In the genomic region with DNA sequence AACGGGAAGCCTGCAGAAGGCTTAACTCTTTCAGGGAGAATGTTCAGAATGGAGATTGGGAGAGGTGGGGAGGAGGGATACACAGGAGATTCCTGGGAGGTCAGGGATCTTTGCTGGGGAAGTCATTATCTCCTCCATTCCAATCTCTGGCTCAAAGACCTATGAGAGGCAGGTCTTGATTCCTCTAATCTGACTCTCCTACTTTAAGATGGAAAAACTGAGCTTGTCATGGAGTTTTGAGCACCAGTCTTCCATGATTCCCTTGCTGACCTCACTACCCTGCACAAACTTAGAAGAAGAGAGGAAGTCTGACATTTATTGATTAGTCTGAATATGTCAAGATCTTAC, we compare ENCODE assay signal across 17 cellular contexts. TPM values are rescaled to one million over a fixed set of nuclear protein-coding genes. Genes with fewer than 3 reads are reported as not detected.
DNase-seq lines count a peak whose midpoint lies in the region; ATAC-seq and TF ChIP-seq lines count a peak whose summit lies in the region.
"Had no signal": no experiment of that assay in that cellular context is flagged by ENCODE, and none has a peak within 500 bp of the region (broad histone marks: within the 10 kb centered on the region; RNA-seq: fewer than 3 reads in every experiment).

No MANE protein-coding gene starts in this region.

- H3K9me3 ChIP-seq in colonic mucosa (no peaks in the 10 kb centered on the region), mesodermal cell (ENCODE audit: control insufficient read depth, low read length) (no peaks in the 10 kb centered on the region), suprapubic skin (no peaks in the 10 kb centered on the region), gastrocnemius medialis (no peaks in the 10 kb centered on the region)
- H3K9me3 ChIP-seq: mucosa of descending colon, ovary had no signal

- TF ChIP-seq CTCF in RWPE1 (conservative IDR thresholded peaks at IDR 0.05; ENCODE audit: low read depth) (no peak), colonic mucosa (IDR thresholded peaks at IDR 0.05) (no peak), suprapubic skin (IDR thresholded peaks at IDR 0.05) (no peak), gastrocnemius medialis (IDR thresholded peaks at IDR 0.05 in 4 of 5, conservative IDR thresholded peaks at IDR 0.05 in 1 of 5) (no peak)

- no CpG with 5 or more reads among the region's 1 CpG for WGBS in mesodermal cell (ENCODE audit: insufficient coverage in 2 of 2), 2 experiments
- WGBS in suprapubic skin: 8% methylated on average over 1 of the region's 1 CpG

- DNase-seq in RWPE1 (ENCODE audit: low spot score) (no peak), colonic mucosa (no peak), suprapubic skin (ENCODE audit: low spot score in 2 of 2) (no peak), gastrocnemius medialis (no peak), NCI-H1417 (lab: John Stamatoyannopoulos, UW) (no peak), NCI-H1694 treated with DMSO at 0.1 percent for 48 hours (lab: John Stamatoyannopoulos, UW) (no peak)
- DNase-seq: activated CD4-positive, CD25-positive, alpha-beta regulatory T cell treated with anti-CD3 and anti-CD28 coated beads, Interleukin-2, amount 50 U/mL, for 72 hours; activated CD8-positive, alpha-beta memory T cell treated with anti-CD3 and anti-CD28 coated beads, Interleukin-2, amount 10 ng/mL, durations not matched to agents 7 days and 5 days; activated naive CD8-positive, alpha-beta T cell treated with anti-CD3 and anti-CD28 coated beads, Interleukin-2, amount 50 U/mL, for 24 hours; KG1; ovary; stimulated activated CD4-positive, alpha-beta T cell treated with anti-CD3 and anti-CD28 coated beads, Interleukin-4, amount 100 ng/mL, for 24 hours; substantia nigra had no signal

- no peak for TF ChIP-seq POLR2A in suprapubic skin (IDR thresholded peaks at IDR 0.05)
- no peak for TF ChIP-seq POLR2A in gastrocnemius medialis (IDR thresholded peaks at IDR 0.05)

- H3K27ac ChIP-seq in RWPE1: peak overlapping the region; percentile 94
- peak overlapping the region; percentile 95 for H3K27ac ChIP-seq in colonic mucosa
- H3K27ac ChIP-seq in mesodermal cell (ENCODE audit: low read depth, low read length, severe bottlenecking): peak overlapping the region; percentile 23
- peak overlapping the region; percentile 18 for H3K27ac ChIP-seq in suprapubic skin
- H3K27ac ChIP-seq in gastrocnemius medialis: peak overlapping the region in 1 of 4 donors; percentile 81
- H3K27ac ChIP-seq: ovary had no signal

- H3K4me1 ChIP-seq in colonic mucosa: peaks cover 4% of the 10 kb centered on the region
- peaks cover 4% of the 10 kb centered on the region for H3K4me1 ChIP-seq in mesodermal cell (ENCODE audit: control insufficient read depth, insufficient read depth, low read length, poor library complexity, severe bottlenecking)
- H3K4me1 ChIP-seq in suprapubic skin: peaks cover 38% of the 10 kb centered on the region
- peaks cover 6 to 16% of the 10 kb centered on the region in 2 donors for H3K4me1 ChIP-seq in gastrocnemius medialis

- H3K27me3 ChIP-seq in colonic mucosa (no peaks in the 10 kb centered on the region), suprapubic skin (no peaks in the 10 kb centered on the region), gastrocnemius medialis (no peaks in the 10 kb centered on the region)
- H3K27me3 ChIP-seq: ovary had no signal

- H3K4me3 ChIP-seq in colonic mucosa (peak overlapping the region; percentile 76), mesodermal cell (ENCODE audit: extremely low read depth, insufficient read depth, low read length, poor library complexity, severe bottlenecking) (no peak overlapping the region), suprapubic skin (no peak overlapping the region), gastrocnemius medialis (no peak overlapping the region)
- H3K4me3 ChIP-seq: mucosa of descending colon, ovary had no signal

- no peak for TF ChIP-seq EP300 in suprapubic skin (IDR thresholded peaks at IDR 0.05)

- intact Hi-C loops in colonic mucosa (cut with DNase I): no loop called here
- intact Hi-C loops in gastrocnemius medialis (cut with DNase I; ENCODE audit: low total_unique reads): no loop called here

- H3K36me3 ChIP-seq in colonic mucosa: no peaks in the 10 kb centered on the region
- H3K36me3 ChIP-seq in mesodermal cell (ENCODE audit: control insufficient read depth, insufficient read depth, low read length): no peaks in the 10 kb centered on the region
- H3K36me3 ChIP-seq in suprapubic skin: no peaks in the 10 kb centered on the region
- no peaks in the 10 kb centered on the region for H3K36me3 ChIP-seq in gastrocnemius medialis
- H3K36me3 ChIP-seq: ovary had no signal

- CTCF ChIA-PET in RWPE1 (lab: Yijun Ruan, JAX): no interaction called here

- POLR2A ChIA-PET in RWPE1 (lab: Yijun Ruan, JAX; ENCODE audit: low non-redundant PET): no interaction called here

- no peak for ATAC-seq in gastrocnemius medialis
- ATAC-seq: activated CD8-positive, alpha-beta memory T cell treated with anti-CD3 and anti-CD28 coated beads, Interleukin-2, amount 10 ng/mL, durations not matched to agents 7 days and 5 days; activated naive CD8-positive, alpha-beta T cell treated with anti-CD3 and anti-CD28 coated beads, Interleukin-2, amount 50 U/mL, for 24 hours had no signal

- in situ Hi-C loops in gastrocnemius medialis (cut with MboI; ENCODE audit: low sequenced_read_pairs in 4 of 4): no loop called here

- H3K9ac ChIP-seq in colonic mucosa (ENCODE audit: low read depth in 2 of 2, low read length in 2 of 2): peak overlapping the region; percentile 35 to 98

RNA-seq across cellular contexts. Expression of gene SYNC, which starts 41.5 kb away (rescaled TPM):
- 10 to 100 TPM in 1 of 2 donors, 1 to 10 TPM in 1; 6.6 to 10.6 TPM for total RNA-seq in colonic mucosa
- polyA plus RNA-seq in mesodermal cell (2013, experiment 1 of 2): 1.0 TPM
- 0.96 TPM for polyA plus RNA-seq in mesodermal cell (2013, experiment 2 of 2)
- 10 to 100 TPM in 1 of 4 donors, 1 to 10 TPM in 3; 7.4 to 11.4 (median 8.3) TPM for total RNA-seq in suprapubic skin
- 100 to 1,000 TPM in 3 of 4 donors, 10 to 100 TPM in 1; 68.3 to 252 (median 158) TPM for total RNA-seq in gastrocnemius medialis
- total RNA-seq: activated CD8-positive, alpha-beta memory T cell treated with anti-CD3 and anti-CD28 coated beads, Interleukin-2, amount 10 ng/mL, durations not matched to agents 7 days and 5 days; activated T-helper 2 cell treated with anti-CD3 and anti-CD28 coated beads, Interferon-gamma antibody, Interleukin-2, Interleukin-4, amounts not matched to agents 10 μg/mL and 5 μg/mL and 100 μg/mL, durations not matched to agents 14 hours and 24 hours and 36 hours; T-helper 2 cell treated with Interferon-gamma antibody and Interleukin-4, amounts not matched to agents 100 ng/mL and 5 ng/mL, for 36 hours had no signal

Comparison
In these comparisons a context has a peak if more than half of its experiments do, and no peak if none do; other contexts are left out.
1. RNA of gene SYNC, which starts 41.5 kb away (total RNA-seq): 68.3 to 252 TPM in gastrocnemius medialis; 6.6 to 10.6 TPM in colonic mucosa and 7.4 to 11.4 TPM in suprapubic skin; every median in the first group is over 4 times any median in the second.